ENCODE assay signal across 18 cellular contexts in the genomic region with DNA sequence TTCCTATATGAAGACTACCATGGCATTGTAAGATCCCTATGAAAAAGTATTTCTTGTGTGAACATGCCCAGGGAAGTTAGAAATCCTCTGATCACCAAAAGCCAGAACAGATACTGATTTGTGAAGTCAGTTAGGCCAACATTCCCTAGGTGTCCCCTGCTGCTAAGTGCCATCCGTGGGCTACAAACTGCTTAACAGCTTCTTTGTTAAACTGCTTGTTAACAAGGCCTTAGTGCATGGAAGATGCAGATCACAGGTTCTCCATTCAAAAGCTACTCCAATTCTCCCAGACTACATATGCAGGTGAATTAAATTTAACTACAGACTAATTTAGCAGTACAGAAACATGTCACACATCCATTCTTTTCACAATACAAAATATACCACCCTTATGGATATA.
DNase-seq lines count a peak whose midpoint lies in the region; ATAC-seq and TF ChIP-seq lines count a peak whose summit lies in the region.
"Had no signal": no experiment of that assay in that cellular context is flagged by ENCODE, and none has a peak within 500 bp of the region (broad histone marks: within the 10 kb centered on the region; RNA-seq: fewer than 3 reads in every experiment).

No MANE protein-coding gene starts in this region.

- peaks cover 6% of the 10 kb centered on the region for H3K36me3 Mint-ChIP-seq in MCF 10A (ENCODE audit: insufficient read depth, unreplicated experiment)
- H3K36me3 Mint-ChIP-seq in brain, result no peaks in the 10 kb centered on the region
- H3K36me3 Mint-ChIP-seq: CD4-positive, CD25-positive, alpha-beta regulatory T cell had no signal

- peaks cover 91% of the 10 kb centered on the region for H3K79me2 ChIP-seq in mammary epithelial cell (ENCODE audit: insufficient read depth, low read length)

- no peaks in the 10 kb centered on the region for H3K36me3 ChIP-seq in mammary epithelial cell (ENCODE audit: insufficient read depth, low read length)
- H3K36me3 ChIP-seq in thyroid gland, result no peaks in the 10 kb centered on the region
- H3K36me3 ChIP-seq: esophagus squamous epithelium, ovary had no signal

- intact Hi-C loops in mammary epithelial cell (cut with micrococcal nuclease), result loop anchor here (5.0 to 10.0 kb wide), 3 partner anchors 273 to 354 kb away; partner anchors contain the start of gene GXYLT1
- intact Hi-C loops in MCF 10A (cut with micrococcal nuclease), result loop anchor here (5.0 kb wide), 3 partner anchors 106 to 354 kb away; partner anchors contain the start of genes PRICKLE1 and YAF2
- intact Hi-C loops in thyroid gland (cut with DNase I), result no loop called here

- CTCF ChIA-PET in mammary epithelial cell (lab: Charles Lee; ENCODE audit: low non-redundant PET), result interaction anchor here (0.6 kb wide), 2 partner anchors 88 to 801 kb away, joined by 3 read pairs; no protein-coding TSS in a partner anchor
- CTCF ChIA-PET in MCF 10A (lab: Yijun Ruan, JAX), result interaction anchor here (0.6 to 5.1 kb wide), 13 partner anchors 10 to 803 kb away, joined by 3 to 48 read pairs (median 4); no protein-coding TSS in a partner anchor

- H2AFZ ChIP-seq in mammary epithelial cell (ENCODE audit: low read depth, low read length), result no peak overlapping the region

- BruUV-seq in mammary epithelial cell (replicated peaks; lab: Mats Ljungman, UMichigan), result no TSS peak
- no TSS peak for BruUV-seq in MCF 10A (replicated peaks; lab: Mats Ljungman, UMichigan)

- H3K9ac ChIP-seq in mammary epithelial cell (ENCODE audit: insufficient read depth, low read length), result peak overlapping the region; percentile 67

- in situ Hi-C loops in mammary epithelial cell (cut with MboI; ENCODE audit: low sequenced_read_pairs in 2 of 2), result loop anchor here (10.0 to 25.0 kb wide), 2 partner anchors 803 to 831 kb away; no protein-coding TSS in a partner anchor

- dilution Hi-C loops in mammary epithelial cell (cut with HindIII; ENCODE audit: low sequenced_read_pairs), result loop anchor here (25.0 kb wide), 1 partner anchor 806 kb away; no protein-coding TSS in a partner anchor

- H3K4me1 ChIP-seq in mammary epithelial cell (ENCODE audit: insufficient read depth, low read length), result peaks cover 32% of the 10 kb centered on the region
- H3K4me1 ChIP-seq in thyroid gland, result peaks cover 14 to 16% of the 10 kb centered on the region in 2 donors

- no peak for ATAC-seq in left lobe of liver
- ATAC-seq: SK-N-SH treated with all-trans-retinoic acid at 6 μM for 48 hours had no signal

- no peak for DNase-seq in mammary epithelial cell
- DNase-seq in MCF 10A (ENCODE audit: unreplicated experiment), result no peak
- peak; percentile 5 to 51 for DNase-seq in lung microvascular endothelial cell (ENCODE audit: low read depth in 2 of 2)
- no peak for DNase-seq in thyroid gland
- no peak for DNase-seq in left lobe of liver (ENCODE audit: low spot score)
- no peak for DNase-seq in germinal center (ENCODE audit: low spot score)
- no peak for DNase-seq in DMS 273 (lab: John Stamatoyannopoulos, UW; ENCODE audit: unreplicated experiment)
- DNase-seq: amygdala; CD4-positive, CD25-positive, alpha-beta regulatory T cell; esophagus squamous epithelium; hypothalamus; NCI-H1930 had no signal

- peak overlapping the region in 2 of 3 experiments; percentile 28 to 88 for H3K4me3 ChIP-seq in mammary epithelial cell (replicated peaks in 1 of 3; ENCODE audit: insufficient read depth in 1 of 3, low read depth in 2 of 3, low read length in 3 of 3)
- H3K4me3 ChIP-seq in thyroid gland (replicated peaks in 1 of 3), result no peak overlapping the region

- 75% methylated on average over 1 of the region's 1 CpG for WGBS in mammary epithelial cell (ENCODE audit: low coverage, missing lambda C conversion rate)
- WGBS in thyroid gland, 2 donors, result 64 to 70% methylated on average over 1 of the region's 1 CpG

- TF ChIP-seq CTCF in mammary epithelial cell (conservative IDR thresholded peaks at IDR 0.05 in 1 of 2, IDR thresholded peaks at IDR 0.05 in 1 of 2; ENCODE audit: extremely low read depth in 1 of 2, insufficient read depth in 1 of 2, low read depth in 1 of 2, low read length in 2 of 2), result no peak
- no peak for TF ChIP-seq CTCF in MCF 10A (IDR thresholded peaks at IDR 0.05; ENCODE audit: unreplicated experiment)
- TF ChIP-seq CTCF in brain (conservative IDR thresholded peaks at IDR 0.05), result no peak
- no peak for TF ChIP-seq CTCF in thyroid gland (IDR thresholded peaks at IDR 0.05)

- H3K4me2 ChIP-seq in mammary epithelial cell (ENCODE audit: insufficient read depth, low read depth, low read length), result peak overlapping the region; percentile 97

- H3K9me3 Mint-ChIP-seq in MCF 10A (ENCODE audit: unreplicated experiment) (no peaks in the 10 kb centered on the region), brain (peaks cover 0 to 2% (median 0%) of the 10 kb centered on the region in 5 experiments)
- H3K9me3 Mint-ChIP-seq: activated T-helper 2 cell treated with anti-CD3 and anti-CD28 coated beads, Interferon-gamma antibody, Interleukin-2, Interleukin-4, amounts not matched to agents 10 μg/mL and 5 μg/mL and 100 μg/mL, durations not matched to agents 14 hours and 24 hours and 36 hours; memory B cell had no signal

- H3K27me3 ChIP-seq in mammary epithelial cell (ENCODE audit: insufficient read depth, low read length), result no peaks in the 10 kb centered on the region
- no peaks in the 10 kb centered on the region for H3K27me3 ChIP-seq in thyroid gland
- H3K27me3 ChIP-seq: ovary had no signal

- H3K4me1 Mint-ChIP-seq in MCF 10A (ENCODE audit: insufficient read depth, unreplicated experiment) (peaks cover 8% of the 10 kb centered on the region), brain (peaks cover 41% of the 10 kb centered on the region)

- H3K27ac Mint-ChIP-seq in MCF 10A (ENCODE audit: low read depth, unreplicated experiment), result no peak overlapping the region
- H3K27ac Mint-ChIP-seq in brain, result peak overlapping the region in 1 of 5 experiments; percentile 58
- H3K27ac Mint-ChIP-seq: activated T-helper 2 cell treated with anti-CD3 and anti-CD28 coated beads, Interferon-gamma antibody, Interleukin-2, Interleukin-4, amounts not matched to agents 10 μg/mL and 5 μg/mL and 100 μg/mL, durations not matched to agents 14 hours and 24 hours and 36 hours; CD4-positive, CD25-positive, alpha-beta regulatory T cell had no signal

- H3K9me3 ChIP-seq in mammary epithelial cell (replicated peaks; ENCODE audit: insufficient read depth, low read length) (no peaks in the 10 kb centered on the region), thyroid gland (no peaks in the 10 kb centered on the region)
- H3K9me3 ChIP-seq: esophagus squamous epithelium, ovary had no signal

- POLR2A ChIA-PET in MCF 10A (lab: Yijun Ruan, JAX), result interaction anchor here (1.3 to 3.8 kb wide), 2 partner anchors 90 to 800 kb away, joined by 3 to 23 read pairs; no protein-coding TSS in a partner anchor

- H3K4me3 Mint-ChIP-seq in MCF 10A (ENCODE audit: unreplicated experiment) (no peak overlapping the region), brain (peak overlapping the region in 4 of 5 experiments; percentile 87 to 92 (median 91))

- H4K20me1 ChIP-seq in mammary epithelial cell (ENCODE audit: insufficient read depth, low read length), result no peaks in the 10 kb centered on the region

- H3K27ac ChIP-seq in mammary epithelial cell (ENCODE audit: insufficient read depth, low read depth, low read length) (peak overlapping the region; percentile 25), thyroid gland (peak overlapping the region in 2 of 3 donors; percentile 98 to 99)
- H3K27ac ChIP-seq: HL-60 had no signal

- no peaks in the 10 kb centered on the region for H3K27me3 Mint-ChIP-seq in MCF 10A (ENCODE audit: insufficient read depth, unreplicated experiment)
- peaks cover 20% of the 10 kb centered on the region for H3K27me3 Mint-ChIP-seq in brain
- H3K27me3 Mint-ChIP-seq: memory B cell had no signal

- no peak for TF ChIP-seq POLR2A in thyroid gland (IDR thresholded peaks at IDR 0.05)

Comparison
In these comparisons a context has a peak if more than half of its experiments do, and no peak if none do; other contexts are left out.
1. DNase-seq: peak in lung microvascular endothelial cell (2 of 2); none in mammary epithelial cell (single experiment), MCF 10A (single experiment), thyroid gland (0 of 2), left lobe of liver (single experiment), germinal center (single experiment) and DMS 273 (single experiment).
2. H3K4me3 ChIP-seq: peak in mammary epithelial cell (2 of 3); none in thyroid gland (0 of 3).